Comparison of ENCODE assay signal across 12 cellular contexts in the genomic region with DNA sequence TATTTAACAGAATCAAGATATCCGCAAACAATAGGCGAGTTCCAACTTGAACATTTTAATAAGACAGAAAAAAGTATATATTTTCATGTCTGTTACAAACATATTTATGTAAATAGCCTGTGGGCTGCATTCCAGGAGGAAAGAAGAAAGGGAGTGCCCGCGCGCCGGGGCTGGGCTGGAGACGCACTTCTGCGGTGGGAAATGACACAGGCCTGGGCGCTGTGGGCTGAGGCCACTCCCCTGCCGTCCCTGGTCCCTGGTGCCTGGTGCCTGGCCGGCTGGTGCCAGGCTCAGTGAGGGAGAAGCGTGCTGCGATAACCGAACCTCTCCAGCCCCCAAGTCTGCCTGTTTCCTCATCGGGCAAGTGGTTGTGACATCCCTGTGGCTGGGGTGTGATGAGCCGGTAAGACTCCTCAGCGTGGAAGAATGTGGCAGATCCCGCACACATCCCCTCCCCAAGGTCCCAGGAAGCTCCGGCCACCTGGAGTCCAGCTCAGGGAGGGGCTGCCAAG.
DNase-seq lines count a peak whose midpoint lies in the region; ATAC-seq, FAIRE-seq and TF ChIP-seq lines count a peak whose summit lies in the region.
"Had no signal": no experiment of that assay in that cellular context is flagged by ENCODE, and none has a peak within 500 bp of the region (broad histone marks: within the 10 kb centered on the region; RNA-seq: fewer than 3 reads in every experiment).

No MANE protein-coding gene starts in this region.

- H3K4me1 Mint-ChIP-seq in activated T-helper 2 cell treated with anti-CD3 and anti-CD28 coated beads, Interferon-gamma antibody, Interleukin-2, Interleukin-4, amounts not matched to agents 10 μg/mL and 5 μg/mL and 100 μg/mL, durations not matched to agents 14 hours and 24 hours and 36 hours (ENCODE audit: low read depth), result no peaks in the 10 kb centered on the region
- H3K4me1 Mint-ChIP-seq in T-cell, result peaks cover 0 to 6% (median 5%) of the 10 kb centered on the region in 3 donors

- no peak overlapping the region for H3K23ac ChIP-seq in IMR-90 (ENCODE audit: low read depth, low read length)

- no peak overlapping the region for H3K4ac ChIP-seq in IMR-90 (ENCODE audit: low read depth, low read length)

- no peak for TF ChIP-seq CTCF in IMR-90 (conservative IDR thresholded peaks at IDR 0.05; ENCODE audit: low read depth, low read length)
- TF ChIP-seq CTCF in gastroesophageal sphincter (IDR thresholded peaks at IDR 0.05), result no peak

- H2BK120ac ChIP-seq in IMR-90 (ENCODE audit: low read depth, low read length), result no peak overlapping the region

- no peaks in the 10 kb centered on the region for H3K36me3 Mint-ChIP-seq in activated T-helper 2 cell treated with anti-CD3 and anti-CD28 coated beads, Interferon-gamma antibody, Interleukin-2, Interleukin-4, amounts not matched to agents 10 μg/mL and 5 μg/mL and 100 μg/mL, durations not matched to agents 14 hours and 24 hours and 36 hours (ENCODE audit: low read depth)
- H3K36me3 Mint-ChIP-seq in T-cell, result peaks cover 9% of the 10 kb centered on the region

- no peak for TF ChIP-seq RAD21 in IMR-90 (IDR thresholded peaks at IDR 0.05; ENCODE audit: low read length)

- H3K36me3 ChIP-seq in IMR-90 (ENCODE audit: control insufficient read depth, insufficient read depth, low read length) (no peaks in the 10 kb centered on the region; the same call in 1 of the 2 replicates), SK-N-MC (ENCODE audit: insufficient read depth, low read length) (no peaks in the 10 kb centered on the region), gastroesophageal sphincter (peaks cover 0 to 29% of the 10 kb centered on the region in 2 donors), small intestine (ENCODE audit: control insufficient read depth in 2 of 2, insufficient read depth in 2 of 2, low read length in 2 of 2) (peaks cover 4 to 7% of the 10 kb centered on the region in 2 donors)

- H3K79me1 ChIP-seq in IMR-90 (ENCODE audit: low read depth in 1 of 2, low read length in 2 of 2), result no peaks in the 10 kb centered on the region

- H2AK9ac ChIP-seq in IMR-90 (replicated peaks; ENCODE audit: low read depth, low read length, poor library complexity), result peak overlapping the region; percentile 37

- H4K8ac ChIP-seq in IMR-90 (ENCODE audit: low read depth in 2 of 2, low read length in 2 of 2), result no peak overlapping the region

- H2AFZ ChIP-seq in IMR-90 (replicated peaks; ENCODE audit: low read length, poor library complexity), result peak overlapping the region; percentile 46

- POLR2A ChIA-PET in IMR-90 (lab: Charles Lee; ENCODE audit: unreplicated experiment) (no interaction called here), T-cell (lab: Charles Lee) (no interaction called here)

- no peak overlapping the region for H4K91ac ChIP-seq in IMR-90 (ENCODE audit: insufficient read depth, low read depth, low read length)

- no peak overlapping the region for H2BK20ac ChIP-seq in IMR-90 (ENCODE audit: low read depth, low read length)

- intact Hi-C loops in IMR-90 (cut with micrococcal nuclease), result no loop called here
- intact Hi-C loops in activated T-helper 2 cell treated with anti-CD3 and anti-CD28 coated beads, Interferon-gamma antibody, Interleukin-2, Interleukin-4, amounts not matched to agents 10 μg/mL and 5 μg/mL and 100 μg/mL, durations not matched to agents 14 hours and 24 hours and 36 hours (cut with micrococcal nuclease), result no loop called here

- peak; percentile 24 for DNase-seq in IMR-90
- peak; percentile 44 for DNase-seq in SK-N-MC (ENCODE audit: low read depth, low spot score)
- peak; percentile 9 for DNase-seq in small intestine
- no peak for DNase-seq in activated T-helper 2 cell treated with anti-CD3 and anti-CD28 coated beads, Interferon-gamma antibody, Interleukin-2, Interleukin-4, amounts not matched to agents 10 μg/mL and 5 μg/mL and 100 μg/mL, durations not matched to agents 14 hours and 24 hours and 36 hours (ENCODE audit: low spot score)
- DNase-seq in T-cell, result no peak
- DNase-seq in NCI-H2029 treated with DMSO at 0.1 percent for 48 hours (lab: John Stamatoyannopoulos, UW), result no peak
- DNase-seq in activated CD4-positive, alpha-beta T cell treated with anti-CD3 and anti-CD28 coated beads, Interleukin-2, amount 50 U/mL, for 48 hours, result no peak
- DNase-seq: effector CD8-positive, alpha-beta T cell; GDM1; stimulated activated CD4-positive, alpha-beta T cell treated with anti-CD3 and anti-CD28 coated beads, Interleukin-2, amount 100 ng/mL, for 24 hours had no signal

- no peak overlapping the region for H3K18ac ChIP-seq in IMR-90 (ENCODE audit: low read depth, low read length)

- H3K9ac ChIP-seq in IMR-90 (ENCODE audit: low read depth, low read length) (no peak overlapping the region), SK-N-MC (ENCODE audit: insufficient read length) (peak overlapping the region; percentile 55)

- no peak overlapping the region for H3K27ac Mint-ChIP-seq in activated T-helper 2 cell treated with anti-CD3 and anti-CD28 coated beads, Interferon-gamma antibody, Interleukin-2, Interleukin-4, amounts not matched to agents 10 μg/mL and 5 μg/mL and 100 μg/mL, durations not matched to agents 14 hours and 24 hours and 36 hours
- no peak overlapping the region for H3K27ac Mint-ChIP-seq in T-cell

- no peaks in the 10 kb centered on the region for H4K20me1 ChIP-seq in IMR-90 (ENCODE audit: insufficient read depth, low read length)

- peaks cover 2% of the 10 kb centered on the region; the same call in 1 of the 2 replicates for H3K9me1 ChIP-seq in IMR-90 (ENCODE audit: insufficient read depth, low read length)

- in situ Hi-C loops in IMR-90 (cut with MboI; ENCODE audit: low sequenced_read_pairs), result no loop called here

- TF ChIP-seq POLR2A in IMR-90 (IDR thresholded peaks at IDR 0.05; ENCODE audit: low read depth, low read length) (no peak), gastroesophageal sphincter (IDR thresholded peaks at IDR 0.05) (no peak)

- dilution Hi-C loops in IMR-90 (cut with HindIII; ENCODE audit: low sequenced_read_pairs, unreplicated experiment), result no loop called here

- H2BK15ac ChIP-seq in IMR-90 (ENCODE audit: low read depth, low read length), result no peak overlapping the region

- no CpG with 5 or more reads among the region's 19 CpGs for WGBS in IMR-90 (ENCODE audit: extremely low coverage in 2 of 2, insufficient read length in 1 of 2), 2 experiments
- WGBS in gastroesophageal sphincter (ENCODE audit: low coverage in 1 of 2), 2 donors, result 55 to 61% methylated on average over 2 to 14 of the region's 19 CpGs
- WGBS in small intestine, 3 donors, result 39 to 64% (median 63%) methylated on average over 19 of the region's 19 CpGs

- no peak for TF ChIP-seq EP300 in gastroesophageal sphincter (IDR thresholded peaks at IDR 0.05)

- peaks cover 9% of the 10 kb centered on the region for H3K4me1 ChIP-seq in IMR-90 (ENCODE audit: control insufficient read depth, insufficient read depth, low read length)
- H3K4me1 ChIP-seq in gastroesophageal sphincter, result peaks cover 0 to 82% (median 27%) of the 10 kb centered on the region in 3 donors
- no peaks in the 10 kb centered on the region for H3K4me1 ChIP-seq in small intestine (ENCODE audit: control insufficient read depth in 2 of 2, insufficient read depth in 1 of 2, low read depth in 1 of 2, low read length in 1 of 2)

- no peak overlapping the region for H2AK5ac ChIP-seq in IMR-90 (ENCODE audit: low read depth, low read length)

- no peak overlapping the region for H4K5ac ChIP-seq in IMR-90 (ENCODE audit: low read depth, low read length)

- H3K4me3 ChIP-seq in IMR-90 (ENCODE audit: insufficient read depth, low read depth, low read length), result no peak overlapping the region
- peak overlapping the region; percentile 62 for H3K4me3 ChIP-seq in SK-N-MC
- H3K4me3 ChIP-seq in gastroesophageal sphincter, result no peak overlapping the region
- H3K4me3 ChIP-seq in small intestine (ENCODE audit: low read depth in 1 of 2, low read length in 2 of 2), result no peak overlapping the region

- no peak overlapping the region for H2BK5ac ChIP-seq in IMR-90 (ENCODE audit: low read depth, low read length, poor library complexity, severe bottlenecking)

- H3K4me3 Mint-ChIP-seq in activated T-helper 2 cell treated with anti-CD3 and anti-CD28 coated beads, Interferon-gamma antibody, Interleukin-2, Interleukin-4, amounts not matched to agents 10 μg/mL and 5 μg/mL and 100 μg/mL, durations not matched to agents 14 hours and 24 hours and 36 hours (ENCODE audit: low read depth), result no peak overlapping the region
- H3K4me3 Mint-ChIP-seq in T-cell, result no peak overlapping the region

- H3K9me3 ChIP-seq in IMR-90 (ENCODE audit: control insufficient read depth, insufficient read depth, low read length), result peaks cover 3% of the 10 kb centered on the region; the same call in 1 of the 2 replicates
- no peaks in the 10 kb centered on the region for H3K9me3 ChIP-seq in SK-N-MC (ENCODE audit: low read depth, low read length)
- H3K9me3 ChIP-seq in gastroesophageal sphincter, result no peaks in the 10 kb centered on the region
- no peaks in the 10 kb centered on the region for H3K9me3 ChIP-seq in small intestine (ENCODE audit: control insufficient read depth, low read depth)

- no peak overlapping the region for H3K4me2 ChIP-seq in IMR-90 (ENCODE audit: low read depth, low read length)

- no peak for FAIRE-seq in small intestine (lab: Jason Lieb, UNC)
- FAIRE-seq: GM19239 had no signal

- H3K14ac ChIP-seq in IMR-90 (replicated peaks; ENCODE audit: low read depth, low read length), result no peak overlapping the region

- H3K9me3 Mint-ChIP-seq in activated T-helper 2 cell treated with anti-CD3 and anti-CD28 coated beads, Interferon-gamma antibody, Interleukin-2, Interleukin-4, amounts not matched to agents 10 μg/mL and 5 μg/mL and 100 μg/mL, durations not matched to agents 14 hours and 24 hours and 36 hours, result no peaks in the 10 kb centered on the region
- H3K9me3 Mint-ChIP-seq in T-cell, result no peaks in the 10 kb centered on the region

- CTCF ChIA-PET in IMR-90 (lab: Yijun Ruan, JAX) (no interaction called here), T-cell (lab: Charles Lee) (no interaction called here)

- no peak overlapping the region for H3K56ac ChIP-seq in IMR-90 (ENCODE audit: extremely low read depth, insufficient read depth, low read length)

- peak; percentile 13; the same call in 1 of the 2 replicates for ATAC-seq in IMR-90 (ENCODE audit: low read depth)
- ATAC-seq in gastroesophageal sphincter, result peak; percentile 39
- no peak for ATAC-seq in T-cell (replicated peaks in 1 of 4)

- H3K27me3 Mint-ChIP-seq in activated T-helper 2 cell treated with anti-CD3 and anti-CD28 coated beads, Interferon-gamma antibody, Interleukin-2, Interleukin-4, amounts not matched to agents 10 μg/mL and 5 μg/mL and 100 μg/mL, durations not matched to agents 14 hours and 24 hours and 36 hours (ENCODE audit: low read depth), result peaks cover 1% of the 10 kb centered on the region
- no peaks in the 10 kb centered on the region for H3K27me3 Mint-ChIP-seq in T-cell

- no TSS peak for BruUV-seq in IMR-90 (replicated peaks; lab: Mats Ljungman, UMichigan)

- H3K27ac ChIP-seq in IMR-90 (ENCODE audit: insufficient read depth, low read length) (no peak overlapping the region), SK-N-MC (peak overlapping the region; percentile 95), gastroesophageal sphincter (peak overlapping the region in 3 of 4 donors; percentile 55 to 83 (median 82)), small intestine (ENCODE audit: low read depth in 1 of 2, low read length in 1 of 2) (peak overlapping the region in 1 of 2 donors; percentile 70)

- H3K27me3 ChIP-seq in IMR-90 (ENCODE audit: control insufficient read depth, insufficient read depth, low read length), result peaks cover 8% of the 10 kb centered on the region; the same call in 1 of the 2 replicates
- H3K27me3 ChIP-seq in gastroesophageal sphincter, result peaks cover 3% of the 10 kb centered on the region
- H3K27me3 ChIP-seq in small intestine (ENCODE audit: control insufficient read depth in 2 of 2, insufficient read depth in 2 of 2, low read length in 2 of 2), result no peaks in the 10 kb centered on the region

Comparison
In these comparisons a context has a peak if more than half of its experiments do, and no peak if none do; other contexts are left out.
1. ATAC-seq: peak in IMR-90 (single experiment) and gastroesophageal sphincter (single experiment); none in T-cell (0 of 4).
2. DNase-seq: peak in IMR-90 (single experiment), SK-N-MC (single experiment) and small intestine (single experiment); none in activated T-helper 2 cell treated with anti-CD3 and anti-CD28 coated beads, Interferon-gamma antibody, Interleukin-2, Interleukin-4, amounts not matched to agents 10 μg/mL and 5 μg/mL and 100 μg/mL, durations not matched to agents 14 hours and 24 hours and 36 hours (single experiment), T-cell (0 of 34), NCI-H2029 treated with DMSO at 0.1 percent for 48 hours (single experiment) and activated CD4-positive, alpha-beta T cell treated with anti-CD3 and anti-CD28 coated beads, Interleukin-2, amount 50 U/mL, for 48 hours (0 of 2).